Comparison of ENCODE assay signal across 15 cellular contexts in genomic region chr5:170985486-170985885, GRCh38.
"Had no signal": no experiment of that assay in that cellular context is flagged by ENCODE, and none has a peak within 500 bp of the region (broad histone marks: within the 10 kb centered on the region; RNA-seq: fewer than 3 reads in every experiment).

No MANE protein-coding gene starts in this region.

- H3K4me3 ChIP-seq: adrenal gland, esophagus muscularis mucosa, gastrocnemius medialis, left lung, pancreas, sigmoid colon, testis had no signal

- DNase-seq: activated CD4-positive, alpha-beta T cell treated with anti-CD3 and anti-CD28 coated beads, Interleukin-2, amount 50 U/mL, for 1 hour; activated CD8-positive, alpha-beta memory T cell treated with anti-CD3 and anti-CD28 coated beads, Interleukin-2, amount 50 U/mL, for 4 hours; activated effector memory CD4-positive, alpha-beta T cell treated with Interleukin-2 at 50 U/mL for 16 hours; activated naive CD4-positive, alpha-beta T cell treated with anti-CD3 and anti-CD28 coated beads, Interleukin-2, amount 50 U/mL, for 16 hours; activated T-cell treated with anti-CD3 and anti-CD28 coated beads, Interleukin-2, amount 50 U/mL, for 4 hours; adrenal gland; caudate nucleus; gastrocnemius medialis; head of caudate nucleus; left lung; pancreas; sigmoid colon; stimulated activated CD4-positive, alpha-beta T cell treated with anti-CD3 and anti-CD28 coated beads, Interleukin-4, amount 100 ng/mL, for 24 hours; testis had no signal
